Comparison of ENCODE assay signal across 11 cellular contexts in the genomic region with DNA sequence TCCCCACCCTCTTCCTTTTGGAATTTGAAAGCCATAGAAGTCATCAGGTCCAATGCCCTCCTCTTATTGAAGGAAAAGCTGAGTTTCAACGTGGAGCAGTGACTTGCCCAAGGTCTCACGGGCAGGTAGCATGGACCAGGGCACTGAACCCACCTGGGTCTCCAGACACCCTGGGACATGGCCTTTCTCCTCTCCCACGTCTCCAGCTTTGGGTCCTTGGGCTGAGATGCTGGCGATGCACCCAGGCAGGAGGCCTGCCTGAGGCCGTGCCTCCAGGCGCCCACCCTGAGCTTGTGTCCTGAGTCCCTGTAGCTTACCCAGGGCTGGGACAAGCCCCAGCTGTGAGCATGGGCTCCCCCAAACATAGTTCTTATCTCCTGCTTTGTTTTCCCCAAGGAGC. TPM values are rescaled to one million over a fixed set of nuclear protein-coding genes. Genes with fewer than 3 reads are reported as not detected.
DNase-seq lines count a peak whose midpoint lies in the region; ATAC-seq and TF ChIP-seq lines count a peak whose summit lies in the region.
"Had no signal": no experiment of that assay in that cellular context is flagged by ENCODE, and none has a peak within 500 bp of the region (broad histone marks: within the 10 kb centered on the region; RNA-seq: fewer than 3 reads in every experiment).

No MANE protein-coding gene starts in this region.

- H3F3A ChIP-seq in PC-3 (ENCODE audit: low read length, unreplicated experiment) = no peaks in the 10 kb centered on the region

- no peaks in the 10 kb centered on the region for H3K9me3 ChIP-seq in esophagus muscularis mucosa
- no peaks in the 10 kb centered on the region for H3K9me3 ChIP-seq in PC-3 (ENCODE audit: low read length)
- no peaks in the 10 kb centered on the region for H3K9me3 ChIP-seq in Karpas-422 (ENCODE audit: low read length)
- H3K9me3 ChIP-seq: testis had no signal

- TF ChIP-seq CTCF in esophagus muscularis mucosa (IDR thresholded peaks at IDR 0.05) = no peak
- TF ChIP-seq CTCF in PC-3 (conservative IDR thresholded peaks at IDR 0.05; ENCODE audit: low read depth, low read length) = no peak

- peaks cover 37% of the 10 kb centered on the region for H3K4me1 Mint-ChIP-seq in T-helper 2 cell treated with Interferon-gamma antibody and Interleukin-4, amounts not matched to agents 5 μg/mL and 100 μg/mL, for 36 hours (ENCODE audit: low read depth)
- H3K4me1 Mint-ChIP-seq in activated CD4-positive, alpha-beta memory T cell treated with anti-CD3 and anti-CD28 coated beads for 36 hours (ENCODE audit: low read depth) = peaks cover 89% of the 10 kb centered on the region
- peaks cover 54% of the 10 kb centered on the region for H3K4me1 Mint-ChIP-seq in stimulated activated effector memory CD8-positive, alpha-beta T cell treated with anti-CD3 and anti-CD28 coated beads, Interleukin-12 subunit alpha, Interleukin-12 subunit beta, amount 100 ng/mL, for 72 hours

- H3K4me1 ChIP-seq in esophagus muscularis mucosa (peaks cover 46 to 85% (median 69%) of the 10 kb centered on the region in 4 donors), PC-3 (ENCODE audit: insufficient read depth, low read length) (peaks cover 30% of the 10 kb centered on the region), Karpas-422 (ENCODE audit: low read length) (peaks cover 28% of the 10 kb centered on the region)

- CTCF ChIA-PET in activated CD4-positive, alpha-beta memory T cell treated with anti-CD3 and anti-CD28 coated beads for 36 hours (lab: Charles Lee) = interaction anchor here (0.7 to 1.8 kb wide), 5 partner anchors 11 to 164 kb away, joined by 3 to 10 read pairs (median 3); no protein-coding TSS in a partner anchor
- CTCF ChIA-PET in PC-3 (lab: Charles Lee) = interaction anchor here (0.6 kb wide), 1 partner anchor 254 kb away, joined by 6 read pairs; no protein-coding TSS in a partner anchor

- H2AFZ ChIP-seq in PC-3 (ENCODE audit: low read length) (no peak overlapping the region), Karpas-422 (ENCODE audit: low read length) (no peak overlapping the region)

- BruUV-seq in PC-3 (replicated peaks; lab: Mats Ljungman, UMichigan) = no TSS peak

- peaks cover 3% of the 10 kb centered on the region for H3K27me3 Mint-ChIP-seq in T-helper 2 cell treated with Interferon-gamma antibody and Interleukin-4, amounts not matched to agents 5 μg/mL and 100 μg/mL, for 36 hours (ENCODE audit: low read depth)
- no peaks in the 10 kb centered on the region for H3K27me3 Mint-ChIP-seq in activated CD4-positive, alpha-beta memory T cell treated with anti-CD3 and anti-CD28 coated beads for 36 hours

- TF ChIP-seq EP300 in esophagus muscularis mucosa (IDR thresholded peaks at IDR 0.05) = no peak

- no peaks in the 10 kb centered on the region for H3K9me3 Mint-ChIP-seq in T-helper 2 cell treated with Interferon-gamma antibody and Interleukin-4, amounts not matched to agents 5 μg/mL and 100 μg/mL, for 36 hours
- no peaks in the 10 kb centered on the region for H3K9me3 Mint-ChIP-seq in activated CD4-positive, alpha-beta memory T cell treated with anti-CD3 and anti-CD28 coated beads for 36 hours
- H3K9me3 Mint-ChIP-seq in stimulated activated effector memory CD8-positive, alpha-beta T cell treated with anti-CD3 and anti-CD28 coated beads, Interleukin-12 subunit alpha, Interleukin-12 subunit beta, amount 100 ng/mL, for 72 hours = no peaks in the 10 kb centered on the region
- H3K9me3 Mint-ChIP-seq: HFFc6 had no signal

- H3K4me3 ChIP-seq in esophagus muscularis mucosa (no peak overlapping the region), PC-3 (ENCODE audit: low read length) (no peak overlapping the region), Karpas-422 (ENCODE audit: low read length) (no peak overlapping the region)
- H3K4me3 ChIP-seq: testis had no signal

- ATAC-seq in stimulated activated effector memory CD8-positive, alpha-beta T cell treated with anti-CD3 and anti-CD28 coated beads, Interleukin-12 subunit alpha, Interleukin-12 subunit beta, amount 100 ng/mL, for 72 hours = no peak
- ATAC-seq in PC-3 = no peak
- ATAC-seq: foreskin keratinocyte had no signal

- peak overlapping the region; percentile 54 for H3K4me3 Mint-ChIP-seq in T-helper 2 cell treated with Interferon-gamma antibody and Interleukin-4, amounts not matched to agents 5 μg/mL and 100 μg/mL, for 36 hours
- peak overlapping the region; percentile 7 for H3K4me3 Mint-ChIP-seq in activated CD4-positive, alpha-beta memory T cell treated with anti-CD3 and anti-CD28 coated beads for 36 hours
- no peak overlapping the region for H3K4me3 Mint-ChIP-seq in stimulated activated effector memory CD8-positive, alpha-beta T cell treated with anti-CD3 and anti-CD28 coated beads, Interleukin-12 subunit alpha, Interleukin-12 subunit beta, amount 100 ng/mL, for 72 hours
- H3K4me3 Mint-ChIP-seq: HFFc6 had no signal

- no peak overlapping the region for H3K4me2 ChIP-seq in PC-3 (ENCODE audit: low read length)
- no peak overlapping the region for H3K4me2 ChIP-seq in Karpas-422 (ENCODE audit: low read depth, low read length, poor library complexity, severe bottlenecking)

- POLR2A ChIA-PET in activated CD4-positive, alpha-beta memory T cell treated with anti-CD3 and anti-CD28 coated beads for 36 hours (lab: Charles Lee) = interaction anchor here (1.2 to 1.5 kb wide), 3 partner anchors 10 to 255 kb away, joined by 4 to 8 read pairs (median 6); partner anchors contain the start of gene MTFR1L
- POLR2A ChIA-PET in PC-3 (lab: Charles Lee; ENCODE audit: unreplicated experiment) = no interaction called here

- H3K36me3 Mint-ChIP-seq in T-helper 2 cell treated with Interferon-gamma antibody and Interleukin-4, amounts not matched to agents 5 μg/mL and 100 μg/mL, for 36 hours (ENCODE audit: low read depth) = peaks cover 17% of the 10 kb centered on the region
- peaks cover 10% of the 10 kb centered on the region for H3K36me3 Mint-ChIP-seq in activated CD4-positive, alpha-beta memory T cell treated with anti-CD3 and anti-CD28 coated beads for 36 hours
- no peaks in the 10 kb centered on the region for H3K36me3 Mint-ChIP-seq in stimulated activated effector memory CD8-positive, alpha-beta T cell treated with anti-CD3 and anti-CD28 coated beads, Interleukin-12 subunit alpha, Interleukin-12 subunit beta, amount 100 ng/mL, for 72 hours

- H3K9me2 ChIP-seq in PC-3 (replicated peaks; ENCODE audit: low read length) (no peaks in the 10 kb centered on the region), Karpas-422 (replicated peaks; ENCODE audit: insufficient read depth, low read length) (no peaks in the 10 kb centered on the region)

- H3K9ac ChIP-seq in PC-3 (ENCODE audit: low read length) (no peak overlapping the region), Karpas-422 (ENCODE audit: low read length) (no peak overlapping the region)

- no peak for TF ChIP-seq POLR2A in esophagus muscularis mucosa (IDR thresholded peaks at IDR 0.05; ENCODE audit: low read depth)

- H3K36me3 ChIP-seq in esophagus muscularis mucosa = peaks cover 0 to 43% (median 34%) of the 10 kb centered on the region in 4 donors
- peaks cover 3% of the 10 kb centered on the region; the same call in 1 of the 2 replicates for H3K36me3 ChIP-seq in PC-3 (ENCODE audit: low read depth, low read length)
- H3K36me3 ChIP-seq in Karpas-422 (ENCODE audit: insufficient read depth, low read length) = no peaks in the 10 kb centered on the region

- H3K79me2 ChIP-seq in PC-3 (ENCODE audit: low read length) (no peaks in the 10 kb centered on the region), Karpas-422 (ENCODE audit: low read length) (no peaks in the 10 kb centered on the region)

- WGBS in esophagus muscularis mucosa = 80% methylated on average over 4 of the region's 6 CpGs

- H4K20me1 ChIP-seq in PC-3 (ENCODE audit: low read length) = no peaks in the 10 kb centered on the region
- H4K20me1 ChIP-seq in Karpas-422 (ENCODE audit: insufficient read depth, low read depth, low read length) = no peaks in the 10 kb centered on the region

- peak overlapping the region; percentile 60 for H3K27ac Mint-ChIP-seq in T-helper 2 cell treated with Interferon-gamma antibody and Interleukin-4, amounts not matched to agents 5 μg/mL and 100 μg/mL, for 36 hours
- H3K27ac Mint-ChIP-seq in activated CD4-positive, alpha-beta memory T cell treated with anti-CD3 and anti-CD28 coated beads for 36 hours = peak overlapping the region; percentile 72
- peak overlapping the region; percentile 61 for H3K27ac Mint-ChIP-seq in stimulated activated effector memory CD8-positive, alpha-beta T cell treated with anti-CD3 and anti-CD28 coated beads, Interleukin-12 subunit alpha, Interleukin-12 subunit beta, amount 100 ng/mL, for 72 hours
- H3K27ac Mint-ChIP-seq: HFFc6 had no signal

- H3K27me3 ChIP-seq in esophagus muscularis mucosa = no peaks in the 10 kb centered on the region
- H3K27me3 ChIP-seq in PC-3 (ENCODE audit: low read length) = no peaks in the 10 kb centered on the region
- no peaks in the 10 kb centered on the region for H3K27me3 ChIP-seq in Karpas-422 (ENCODE audit: low read length)
- H3K27me3 ChIP-seq: foreskin keratinocyte, testis had no signal

- peak overlapping the region; percentile 90 to 93 (median 92) for H3K27ac ChIP-seq in esophagus muscularis mucosa (replicated peaks in 1 of 4)
- H3K27ac ChIP-seq in PC-3 (ENCODE audit: low read length) = no peak overlapping the region
- H3K27ac ChIP-seq in Karpas-422 (ENCODE audit: low read length) = no peak overlapping the region
- H3K27ac ChIP-seq: foreskin keratinocyte, testis had no signal

- no peak for DNase-seq in T-helper 2 cell treated with Interferon-gamma antibody and Interleukin-4, amounts not matched to agents 5 μg/mL and 100 μg/mL, for 36 hours (ENCODE audit: low spot score)
- DNase-seq in T-helper 2 cell (no peak), esophagus muscularis mucosa (ENCODE audit: extremely low spot score) (no peak), PC-3 (no peak), Karpas-422 (no peak)
- no peak for DNase-seq in activated CD4-positive, alpha-beta memory T cell treated with anti-CD3 and anti-CD28 coated beads for 36 hours
- no peak for DNase-seq in stimulated activated effector memory CD8-positive, alpha-beta T cell treated with anti-CD3 and anti-CD28 coated beads, Interleukin-12 subunit alpha, Interleukin-12 subunit beta, amount 100 ng/mL, for 72 hours (ENCODE audit: low spot score in 2 of 2)
- DNase-seq in stimulated activated naive CD4-positive, alpha-beta T cell treated with Interleukin-2 at 50 U/mL for 16 hours (lab: John Stamatoyannopoulos, UW) = no peak
- DNase-seq: foreskin keratinocyte, HFFc6, testis had no signal

- intact Hi-C loops in activated CD4-positive, alpha-beta memory T cell treated with anti-CD3 and anti-CD28 coated beads for 36 hours (cut with micrococcal nuclease) = loop anchor here (5.0 kb wide), 1 partner anchor 233 kb away; no protein-coding TSS in a partner anchor
- intact Hi-C loops in esophagus muscularis mucosa (cut with DNase I) = no loop called here
- intact Hi-C loops in PC-3 (cut with micrococcal nuclease) = no loop called here

RNA-seq across cellular contexts. Expression of gene LDLRAP1, which starts 21.4 kb away (rescaled TPM):
- total RNA-seq in activated CD4-positive, alpha-beta memory T cell treated with anti-CD3 and anti-CD28 coated beads for 36 hours = 10 to 100 TPM; 11.9 to 14.8 TPM
- 10 to 100 TPM; 12.6 to 21.2 (median 16.3) TPM for total RNA-seq in esophagus muscularis mucosa
- 26.5 and 31.6 TPM in 2 replicates for total RNA-seq in PC-3 (2014; rRNA removed)
- not detected in 2 replicates for total RNA-seq in Karpas-422 (2014; rRNA removed; shearing (Covaris generic); ENCODE audit: low replicate concordance)

RNA-seq across cellular contexts. Expression of gene MAN1C1, which starts 51.8 kb away (rescaled TPM):
- 1 to 10 TPM; 4.6 to 4.8 TPM for total RNA-seq in activated CD4-positive, alpha-beta memory T cell treated with anti-CD3 and anti-CD28 coated beads for 36 hours
- total RNA-seq in esophagus muscularis mucosa = 10 to 100 TPM; 20.2 to 22.8 (median 20.7) TPM
- 0.11 and 0.75 TPM in 2 replicates for total RNA-seq in PC-3 (2014; rRNA removed)
- total RNA-seq in Karpas-422 (2014; rRNA removed; shearing (Covaris generic); ENCODE audit: low replicate concordance) = not detected in 2 replicates

Comparison
In these comparisons a context has a peak if more than half of its experiments do, and no peak if none do; other contexts are left out.
1. H3K27ac ChIP-seq: peak in esophagus muscularis mucosa (4 of 4); none in PC-3 (single experiment) and Karpas-422 (single experiment).
2. RNA of gene LDLRAP1, which starts 21.4 kb away (total RNA-seq): 26.5 to 31.6 TPM in PC-3, 12.6 to 21.2 TPM in esophagus muscularis mucosa and 11.9 to 14.8 TPM in activated CD4-positive, alpha-beta memory T cell treated with anti-CD3 and anti-CD28 coated beads for 36 hours; not detected in Karpas-422; every median in the first group is over 10 times any median in the second.
3. Peak in every context shown above with its lines, with median percentiles within 50 percentile points of each other: H3K27ac Mint-ChIP-seq.